2 cellular contexts compared by ENCODE assay signal in genomic region chr15:93130111-93130510, GRCh38.
TF ChIP-seq lines count a peak whose summit lies in the region.

No MANE protein-coding gene starts in this region.

TF ChIP-seq in SK-N-SH, 30 proteins besides CTCF, POLR2A, EP300 and RAD21 (continued from another document):
- TF ChIP-seq PBX3 (IDR thresholded peaks at IDR 0.05) (no peak), NRF1 (IDR thresholded peaks at IDR 0.05; ENCODE audit: low read depth, low read length) (no peak), ELF1 (IDR thresholded peaks at IDR 0.05) (no peak), MXI1 (IDR thresholded peaks at IDR 0.05; ENCODE audit: low read depth, low read length) (no peak), EZH2phosphoT487 (IDR thresholded peaks at IDR 0.05; ENCODE audit: borderline replicate concordance, low read depth) (no peak), SIN3A (IDR thresholded peaks at IDR 0.05; ENCODE audit: borderline replicate concordance, low read depth, low read length) (no peak), FOXM1 (IDR thresholded peaks at IDR 0.05; ENCODE audit: low read depth) (no peak)

TF ChIP-seq in SK-N-SH treated with all-trans-retinoic acid at 6 μM for 48 hours, 23 proteins besides CTCF, POLR2A, EP300 and RAD21 (continued from another document):
- TF ChIP-seq ZNF565 (CRISPR knock-in tag; conservative IDR thresholded peaks at IDR 0.05; ENCODE audit: low read depth) (no peak), ARNTL (CRISPR knock-in tag; IDR thresholded peaks at IDR 0.05; ENCODE audit: borderline replicate concordance, low read depth) (no peak), SNAI2 (CRISPR knock-in tag; IDR thresholded peaks at IDR 0.05) (no peak), TCF4 (CRISPR knock-in tag; IDR thresholded peaks at IDR 0.05; ENCODE audit: borderline replicate concordance) (no peak), TOX (CRISPR knock-in tag; IDR thresholded peaks at IDR 0.05; ENCODE audit: borderline replicate concordance) (no peak)
TF ChIP-seq in SK-N-SH treated with all-trans-retinoic acid at 6 μM for 48 hours: peak in this region for 0.
